In the genomic region with DNA sequence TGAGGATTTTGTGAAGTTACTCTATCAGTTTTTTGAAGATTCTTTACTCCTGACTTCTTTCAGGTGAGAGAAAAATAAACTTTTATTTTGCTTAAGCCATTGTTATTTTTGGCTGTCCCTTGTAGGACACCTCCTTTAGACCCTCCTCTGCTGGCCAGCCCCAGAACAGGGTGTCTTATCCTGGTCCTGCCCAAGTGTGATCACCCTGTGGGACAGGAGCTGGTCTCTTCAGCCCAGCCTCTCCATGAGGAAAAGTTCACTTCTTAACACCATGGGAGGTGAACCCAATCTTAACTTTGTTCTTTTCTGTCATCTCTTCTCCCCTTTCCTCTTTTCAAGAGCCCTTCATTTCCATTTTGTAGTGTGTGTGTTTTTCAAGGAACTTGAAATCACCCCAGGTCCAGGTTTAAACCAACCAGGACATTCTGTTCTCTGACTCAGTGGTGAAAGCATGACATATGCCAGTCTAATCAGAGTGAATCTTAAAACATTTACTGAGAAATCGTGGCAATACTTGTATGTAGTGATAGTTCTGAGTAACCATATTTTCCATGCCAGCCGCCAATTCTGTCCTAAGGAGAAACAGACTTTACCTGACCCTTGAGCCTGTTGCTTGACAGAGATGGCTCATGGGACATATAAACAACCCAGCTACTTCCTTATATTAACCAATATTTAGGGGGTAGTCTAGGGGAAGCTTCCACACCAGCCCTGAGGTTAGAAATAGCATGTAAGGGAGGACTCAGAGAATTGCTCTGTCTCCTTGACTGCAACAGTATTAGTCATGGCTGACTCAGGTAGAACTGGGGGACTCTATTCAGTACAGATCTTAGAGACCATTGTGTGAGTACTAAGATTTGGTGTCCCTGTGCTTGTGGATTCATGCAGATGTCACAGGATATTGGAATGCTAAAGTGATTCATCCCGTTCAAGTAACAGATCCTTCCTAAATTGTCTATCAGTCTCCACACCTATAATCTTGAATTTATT, we compare ENCODE assay signal across 12 cellular contexts. TPM values are rescaled to one million over a fixed set of nuclear protein-coding genes. Genes with fewer than 3 reads are reported as not detected.
DNase-seq lines count a peak whose midpoint lies in the region; FAIRE-seq and TF ChIP-seq lines count a peak whose summit lies in the region.
"Had no signal": no experiment of that assay in that cellular context is flagged by ENCODE, and none has a peak within 500 bp of the region (broad histone marks: within the 10 kb centered on the region; RNA-seq: fewer than 3 reads in every experiment).

No MANE protein-coding gene starts in this region.

- peak overlapping the region; percentile 25 for H3K4me2 ChIP-seq in astrocyte (ENCODE audit: low read length)

- no peaks in the 10 kb centered on the region for H3K79me2 ChIP-seq in astrocyte (ENCODE audit: insufficient read depth, low read length)

- FAIRE-seq in astrocyte (lab: Jason Lieb, UNC) = peak; percentile 29

- no peaks in the 10 kb centered on the region for H3K27me3 ChIP-seq in astrocyte (ENCODE audit: insufficient read depth, low read length)

- H3K27me3 Mint-ChIP-seq in astrocyte (ENCODE audit: low read depth, unreplicated experiment) = no peaks in the 10 kb centered on the region
- H3K27me3 Mint-ChIP-seq: activated CD4-positive, alpha-beta memory T cell treated with anti-CD3 and anti-CD28 coated beads for 36 hours; T-helper 17 cell had no signal

- H2AFZ ChIP-seq in astrocyte (ENCODE audit: low read depth, low read length) = peak overlapping the region; percentile 8

- H3K27ac ChIP-seq in astrocyte (ENCODE audit: low read depth, low read length) = peak overlapping the region; percentile 42

- peaks cover 7% of the 10 kb centered on the region for H3K4me1 Mint-ChIP-seq in astrocyte (ENCODE audit: low read depth, unreplicated experiment)
- H3K4me1 Mint-ChIP-seq: T-helper 17 cell had no signal

- no peak overlapping the region for H3K4me3 Mint-ChIP-seq in astrocyte (ENCODE audit: unreplicated experiment)
- H3K4me3 Mint-ChIP-seq: activated CD4-positive, alpha-beta memory T cell treated with anti-CD3 and anti-CD28 coated beads for 36 hours; activated naive CD4-positive, alpha-beta T cell treated with anti-CD3 and anti-CD28 coated beads for 36 hours; T-helper 17 cell had no signal

- peak overlapping the region; percentile 73 for H3K27ac Mint-ChIP-seq in astrocyte (ENCODE audit: unreplicated experiment)
- H3K27ac Mint-ChIP-seq: activated CD4-positive, alpha-beta memory T cell treated with anti-CD3 and anti-CD28 coated beads for 36 hours; activated naive CD4-positive, alpha-beta T cell treated with anti-CD3 and anti-CD28 coated beads for 36 hours; T-helper 17 cell had no signal

- H3K36me3 Mint-ChIP-seq in astrocyte (ENCODE audit: low read depth, unreplicated experiment) = no peaks in the 10 kb centered on the region
- H3K36me3 Mint-ChIP-seq: activated CD4-positive, alpha-beta memory T cell treated with anti-CD3 and anti-CD28 coated beads for 36 hours had no signal

- no peaks in the 10 kb centered on the region for H3K36me3 ChIP-seq in astrocyte (ENCODE audit: insufficient read depth, low read length)

- DNase-seq in AG08396 (ENCODE audit: low spot score) (peak; percentile 29), HT1080 (ENCODE audit: low read depth) (peak; percentile 96), astrocyte (ENCODE audit: low read depth) (peak; percentile 25), islet precursor cell (peak; percentile 60), NCI-H1105 (lab: John Stamatoyannopoulos, UW) (no peak), ureter (ENCODE audit: low spot score) (no peak), NCI-H82 (lab: John Stamatoyannopoulos, UW) (no peak)
- DNase-seq in stimulated activated CD4-positive, alpha-beta T cell treated with anti-CD3 and anti-CD28 coated beads, Interleukin-12 subunit alpha, Interleukin-12 subunit beta, amount 100 ng/mL, for 4 hours = no peak
- DNase-seq: activated CD4-positive, alpha-beta memory T cell treated with anti-CD3 and anti-CD28 coated beads for 36 hours; activated naive CD4-positive, alpha-beta T cell treated with anti-CD3 and anti-CD28 coated beads for 36 hours; KBM-7; T-helper 17 cell had no signal

- peaks cover 3% of the 10 kb centered on the region for H3K4me1 ChIP-seq in astrocyte (ENCODE audit: insufficient read depth, low read length)

- H3K4me3 ChIP-seq in astrocyte (ENCODE audit: insufficient read depth, low read depth, low read length) = no peak overlapping the region

- no peaks in the 10 kb centered on the region for H3K9me3 ChIP-seq in astrocyte (ENCODE audit: insufficient read depth, low read depth, low read length)

- H3K9me3 Mint-ChIP-seq in astrocyte (ENCODE audit: unreplicated experiment) = no peaks in the 10 kb centered on the region
- H3K9me3 Mint-ChIP-seq: activated naive CD4-positive, alpha-beta T cell treated with anti-CD3 and anti-CD28 coated beads for 36 hours had no signal

- H3K9ac ChIP-seq in astrocyte (ENCODE audit: low read length) = no peak overlapping the region

- H4K20me1 ChIP-seq in astrocyte (ENCODE audit: insufficient read depth, low read length) = no peaks in the 10 kb centered on the region

- TF ChIP-seq CTCF in astrocyte (IDR thresholded peaks at IDR 0.05; ENCODE audit: insufficient read depth, low read depth, low read length) = no peak

RNA-seq across cellular contexts. Expression of gene FLRT3, which starts 48.8 kb away (rescaled TPM):
- 3.0 and 4.0 TPM in 2 replicates for total RNA-seq in HT1080 (2014; rRNA removed; shearing (Covaris generic))
- polyA plus RNA-seq in HT1080 (2015; cell fraction: cytosol; rRNA removed) = 1.3 and 2.1 TPM in 2 replicates
- 5.7 and 6.7 TPM in 2 replicates for polyA plus RNA-seq in HT1080 (2015; cell fraction: nucleus; rRNA removed)
- total RNA-seq in astrocyte (6.9 and 14.6 TPM in 2 replicates), ureter (77.7 TPM)
- total RNA-seq: activated CD4-positive, alpha-beta memory T cell treated with anti-CD3 and anti-CD28 coated beads for 36 hours; activated naive CD4-positive, alpha-beta T cell treated with anti-CD3 and anti-CD28 coated beads for 36 hours; T-helper 17 cell had no signal

Comparison
In these comparisons a context has a peak if more than half of its experiments do, and no peak if none do; other contexts are left out.
1. DNase-seq: peak in AG08396 (single experiment), HT1080 (single experiment), astrocyte (single experiment) and islet precursor cell (single experiment); none in NCI-H1105 (single experiment), stimulated activated CD4-positive, alpha-beta T cell treated with anti-CD3 and anti-CD28 coated beads, Interleukin-12 subunit alpha, Interleukin-12 subunit beta, amount 100 ng/mL, for 4 hours (single experiment), ureter (single experiment) and NCI-H82 (single experiment).